8 cellular contexts compared by ENCODE assay signal in genomic region chr19:54095859-54096641, GRCh38. TPM values are rescaled to one million over a fixed set of nuclear protein-coding genes. Genes with fewer than 3 reads are reported as not detected.
DNase-seq lines count a peak whose midpoint lies in the region; ATAC-seq and TF ChIP-seq lines count a peak whose summit lies in the region.
"Not testable (repeated sequence)": the region's sequence is repeated elsewhere in the genome, so short reads cannot be mapped to it uniquely, and the experiment has no call there.

No MANE protein-coding gene starts in this region.

- not testable (repeated sequence) for H3K9me3 ChIP-seq in SK-N-MC (ENCODE audit: low read depth, low read length); iPS-18c (ENCODE audit: control insufficient read depth, insufficient read depth, low read length)

- not testable (repeated sequence) for H3K9ac ChIP-seq in SK-N-MC (ENCODE audit: insufficient read length)

- ATAC-seq in stimulated activated naive CD8-positive, alpha-beta T cell treated with anti-CD3 and anti-CD28 coated beads, Interleukin-15, amount 100 ng/mL, for 72 hours = peak; percentile 86

- intact Hi-C loops in Calu3 (cut with micrococcal nuclease; ENCODE audit: unreplicated experiment) = loop anchor here (10.0 kb wide), 1 partner anchor 291 kb away; no protein-coding TSS in a partner anchor
- intact Hi-C loops in activated T-helper 1 cell treated with anti-CD3 and anti-CD28 coated beads, Interleukin-12 subunit alpha, Interleukin-12 subunit beta, Interleukin-2, Interleukin-4 antibody, amounts not matched to agents 30 ng/mL and 10 ng/mL and 1 ng/mL, durations not matched to agents 14 hours and 24 hours and 36 hours (cut with micrococcal nuclease) = not testable (repeated sequence)

- H3K27ac ChIP-seq in SK-N-MC = not testable (repeated sequence)

- not testable (repeated sequence) for BruUV-seq in Calu3 (replicated peaks; lab: Mats Ljungman, UMichigan)

- H3K4me3 Mint-ChIP-seq in Calu3 (ENCODE audit: low read depth, unreplicated experiment) = peak overlapping the region; percentile 64
- H3K4me3 Mint-ChIP-seq in activated T-helper 1 cell treated with anti-CD3 and anti-CD28 coated beads, Interleukin-12 subunit alpha, Interleukin-12 subunit beta, Interleukin-2, Interleukin-4 antibody, amounts not matched to agents 30 ng/mL and 10 ng/mL and 1 ng/mL, durations not matched to agents 14 hours and 24 hours and 36 hours = peak overlapping the region; percentile 54
- peak overlapping the region; percentile 75 to 79 for H3K4me3 Mint-ChIP-seq in stimulated activated naive CD8-positive, alpha-beta T cell treated with anti-CD3 and anti-CD28 coated beads, Interleukin-15, amount 100 ng/mL, for 72 hours

- peaks cover 13% of the 10 kb centered on the region for H3K36me3 Mint-ChIP-seq in Calu3 (ENCODE audit: insufficient read depth, unreplicated experiment)
- not testable (repeated sequence) for H3K36me3 Mint-ChIP-seq in activated T-helper 1 cell treated with anti-CD3 and anti-CD28 coated beads, Interleukin-12 subunit alpha, Interleukin-12 subunit beta, Interleukin-2, Interleukin-4 antibody, amounts not matched to agents 30 ng/mL and 10 ng/mL and 1 ng/mL, durations not matched to agents 14 hours and 24 hours and 36 hours (ENCODE audit: low read depth)

- H3K27me3 Mint-ChIP-seq in Calu3 (ENCODE audit: unreplicated experiment) = peaks cover 31% of the 10 kb centered on the region
- not testable (repeated sequence) for H3K27me3 Mint-ChIP-seq in activated T-helper 1 cell treated with anti-CD3 and anti-CD28 coated beads, Interleukin-12 subunit alpha, Interleukin-12 subunit beta, Interleukin-2, Interleukin-4 antibody, amounts not matched to agents 30 ng/mL and 10 ng/mL and 1 ng/mL, durations not matched to agents 14 hours and 24 hours and 36 hours (ENCODE audit: insufficient read depth)
- H3K27me3 Mint-ChIP-seq in stimulated activated naive CD8-positive, alpha-beta T cell treated with anti-CD3 and anti-CD28 coated beads, Interleukin-15, amount 100 ng/mL, for 72 hours = peaks cover 45% of the 10 kb centered on the region

- not testable (repeated sequence) for H3K36me3 ChIP-seq in SK-N-MC (ENCODE audit: insufficient read depth, low read length)

- H3K4me1 Mint-ChIP-seq in Calu3 (ENCODE audit: low read depth, unreplicated experiment) = peaks cover 14% of the 10 kb centered on the region
- H3K4me1 Mint-ChIP-seq in activated T-helper 1 cell treated with anti-CD3 and anti-CD28 coated beads, Interleukin-12 subunit alpha, Interleukin-12 subunit beta, Interleukin-2, Interleukin-4 antibody, amounts not matched to agents 30 ng/mL and 10 ng/mL and 1 ng/mL, durations not matched to agents 14 hours and 24 hours and 36 hours (ENCODE audit: low read depth) = not testable (repeated sequence)
- H3K4me1 Mint-ChIP-seq in stimulated activated naive CD8-positive, alpha-beta T cell treated with anti-CD3 and anti-CD28 coated beads, Interleukin-15, amount 100 ng/mL, for 72 hours = peaks cover 20% of the 10 kb centered on the region

- H3K4me3 ChIP-seq in SK-N-MC (peak overlapping the region; percentile 43; the same call in 1 of the 2 replicates), iPS-18c (ENCODE audit: insufficient read depth, low read depth, low read length) (peak overlapping the region; percentile 66)

- peak overlapping the region; percentile 24 for H3K27ac Mint-ChIP-seq in Calu3 (ENCODE audit: unreplicated experiment)
- H3K27ac Mint-ChIP-seq in activated T-helper 1 cell treated with anti-CD3 and anti-CD28 coated beads, Interleukin-12 subunit alpha, Interleukin-12 subunit beta, Interleukin-2, Interleukin-4 antibody, amounts not matched to agents 30 ng/mL and 10 ng/mL and 1 ng/mL, durations not matched to agents 14 hours and 24 hours and 36 hours = peak overlapping the region; percentile 52
- H3K27ac Mint-ChIP-seq in stimulated activated naive CD8-positive, alpha-beta T cell treated with anti-CD3 and anti-CD28 coated beads, Interleukin-15, amount 100 ng/mL, for 72 hours = peak overlapping the region in 1 of 2 donors; percentile 89

- DNase-seq in Calu3 = peak; percentile 66
- DNase-seq in KG1 (lab: John Stamatoyannopoulos, UW) = peak; percentile 29
- DNase-seq in SK-N-MC (ENCODE audit: low read depth, low spot score); activated T-helper 1 cell treated with anti-CD3 and anti-CD28 coated beads, Interleukin-12 subunit alpha, Interleukin-12 subunit beta, Interleukin-2, Interleukin-4 antibody, amounts not matched to agents 30 ng/mL and 10 ng/mL and 1 ng/mL, durations not matched to agents 14 hours and 24 hours and 36 hours (ENCODE audit: low spot score): not testable (repeated sequence)
- peak; percentile 73 for DNase-seq in ecto neural progenitor cell (ENCODE audit: low spot score)
- peak; percentile 18 for DNase-seq in occipital lobe (lab: John Stamatoyannopoulos, UW)
- DNase-seq in stimulated activated naive CD8-positive, alpha-beta T cell treated with anti-CD3 and anti-CD28 coated beads, Interleukin-15, amount 100 ng/mL, for 72 hours = peak; percentile 45 to 50

- H3K9me3 Mint-ChIP-seq in Calu3 (ENCODE audit: low read depth, unreplicated experiment); activated T-helper 1 cell treated with anti-CD3 and anti-CD28 coated beads, Interleukin-12 subunit alpha, Interleukin-12 subunit beta, Interleukin-2, Interleukin-4 antibody, amounts not matched to agents 30 ng/mL and 10 ng/mL and 1 ng/mL, durations not matched to agents 14 hours and 24 hours and 36 hours; stimulated activated naive CD8-positive, alpha-beta T cell treated with anti-CD3 and anti-CD28 coated beads, Interleukin-15, amount 100 ng/mL, for 72 hours: not testable (repeated sequence)

- CTCF ChIA-PET in Calu3 (lab: Charles Lee) = interaction anchor here (0.6 to 1.2 kb wide), 2 partner anchors 230 to 243 kb away, joined by 3 to 8 read pairs; no protein-coding TSS in a partner anchor

- not testable (repeated sequence) for TF ChIP-seq CTCF in Calu3 (IDR thresholded peaks at IDR 0.05; ENCODE audit: unreplicated experiment)

RNA-seq across cellular contexts. Expression of gene OSCAR, which starts 4.6 kb away (rescaled TPM):
- total RNA-seq in Calu3 (2022) (0.54 and 0.64 TPM in 2 replicates), occipital lobe (0.47 TPM)
- 0.27 TPM in 1 of 2 replicates, not detected in the other for total RNA-seq in activated T-helper 1 cell treated with anti-CD3 and anti-CD28 coated beads, Interleukin-12 subunit alpha, Interleukin-12 subunit beta, Interleukin-2, Interleukin-4 antibody, amounts not matched to agents 30 ng/mL and 10 ng/mL and 1 ng/mL, durations not matched to agents 14 hours and 24 hours and 36 hours

RNA-seq across cellular contexts. Expression of gene NDUFA3, which starts 6.6 kb away (rescaled TPM):
- total RNA-seq in Calu3 (2022) = 228 and 255 TPM in 2 replicates
- total RNA-seq in activated T-helper 1 cell treated with anti-CD3 and anti-CD28 coated beads, Interleukin-12 subunit alpha, Interleukin-12 subunit beta, Interleukin-2, Interleukin-4 antibody, amounts not matched to agents 30 ng/mL and 10 ng/mL and 1 ng/mL, durations not matched to agents 14 hours and 24 hours and 36 hours = 110 and 125 TPM in 2 replicates
- 10.8 TPM for total RNA-seq in occipital lobe

RNA-seq across cellular contexts. Expression of gene TARM1, which starts 14.9 kb away (rescaled TPM):
- total RNA-seq in Calu3 (2022) (not detected in 2 replicates), occipital lobe (not detected)
- total RNA-seq in activated T-helper 1 cell treated with anti-CD3 and anti-CD28 coated beads, Interleukin-12 subunit alpha, Interleukin-12 subunit beta, Interleukin-2, Interleukin-4 antibody, amounts not matched to agents 30 ng/mL and 10 ng/mL and 1 ng/mL, durations not matched to agents 14 hours and 24 hours and 36 hours = not detected in 2 replicates

RNA-seq across cellular contexts. Expression of gene TFPT, which starts 19.4 kb away (rescaled TPM):
- 30.8 and 34.2 TPM in 2 replicates for total RNA-seq in Calu3 (2022)
- total RNA-seq in activated T-helper 1 cell treated with anti-CD3 and anti-CD28 coated beads, Interleukin-12 subunit alpha, Interleukin-12 subunit beta, Interleukin-2, Interleukin-4 antibody, amounts not matched to agents 30 ng/mL and 10 ng/mL and 1 ng/mL, durations not matched to agents 14 hours and 24 hours and 36 hours = 31.1 and 33.4 TPM in 2 replicates
- total RNA-seq in occipital lobe = 5.8 TPM

RNA-seq across cellular contexts. Expression of gene PRPF31, which starts 19.5 kb away (rescaled TPM):
- 106 TPM in 2 replicates for total RNA-seq in Calu3 (2022)
- 110 and 118 TPM in 2 replicates for total RNA-seq in activated T-helper 1 cell treated with anti-CD3 and anti-CD28 coated beads, Interleukin-12 subunit alpha, Interleukin-12 subunit beta, Interleukin-2, Interleukin-4 antibody, amounts not matched to agents 30 ng/mL and 10 ng/mL and 1 ng/mL, durations not matched to agents 14 hours and 24 hours and 36 hours
- total RNA-seq in occipital lobe = 24.0 TPM
